In genomic region chr9:76576344-76576743, GRCh38 we compare ENCODE assay signal across 8 cellular contexts.
DNase-seq lines count a peak whose midpoint lies in the region; ATAC-seq and TF ChIP-seq lines count a peak whose summit lies in the region.

No MANE protein-coding gene starts in this region.

- peak overlapping the region; percentile 17 for H2AFZ ChIP-seq in fibroblast of lung (ENCODE audit: low read length)

- H3K36me3 ChIP-seq in BJ (ENCODE audit: control insufficient read depth, insufficient read depth, low read length) (no peaks in the 10 kb centered on the region), fibroblast of lung (ENCODE audit: control insufficient read depth, insufficient read depth, low read length) (no peaks in the 10 kb centered on the region), endodermal cell (ENCODE audit: control insufficient read depth, insufficient read depth, low read length) (no peaks in the 10 kb centered on the region)

- 89 to 90% methylated on average over 4 to 5 of the region's 5 CpGs for WGBS in endodermal cell (ENCODE audit: insufficient coverage in 1 of 2, insufficient read length in 1 of 2), 2 experiments

- no peak overlapping the region for H3K27ac ChIP-seq in fibroblast of lung (ENCODE audit: insufficient read depth, low read length)
- no peak overlapping the region for H3K27ac ChIP-seq in endodermal cell (ENCODE audit: low read depth, low read length)

- peaks cover 19% of the 10 kb centered on the region for H3K4me1 Mint-ChIP-seq in activated CD4-positive, alpha-beta T cell treated with anti-CD3 and anti-CD28 coated beads, Interleukin-2, amount 10 ng/mL, durations not matched to agents 7 days and 5 days
- peaks cover 15% of the 10 kb centered on the region for H3K4me1 Mint-ChIP-seq in endodermal cell

- no peak overlapping the region for H3K9ac ChIP-seq in fibroblast of lung (ENCODE audit: insufficient read depth, low read length)
- H3K9ac ChIP-seq in endodermal cell (ENCODE audit: extremely low read depth, low read length, poor library complexity, severe bottlenecking), result no peak overlapping the region

- POLR2A ChIA-PET in BJ (lab: Charles Lee), result no interaction called here
- POLR2A ChIA-PET in activated CD4-positive, alpha-beta T cell treated with anti-CD3 and anti-CD28 coated beads, Interleukin-2, amount 10 ng/mL, durations not matched to agents 7 days and 5 days (lab: Charles Lee), result no interaction called here

- H3K79me2 ChIP-seq in fibroblast of lung (ENCODE audit: control insufficient read depth, insufficient read depth, low read length), result no peaks in the 10 kb centered on the region

- H4K20me1 ChIP-seq in fibroblast of lung (ENCODE audit: control insufficient read depth, extremely low read depth, insufficient read depth, low read length), result no peaks in the 10 kb centered on the region

- DNase-seq in BJ (ENCODE audit: low read depth), result peak; percentile 61
- peak; percentile 63 for DNase-seq in activated CD4-positive, alpha-beta T cell treated with anti-CD3 and anti-CD28 coated beads, Interleukin-2, amount 10 ng/mL, durations not matched to agents 7 days and 5 days
- DNase-seq in fibroblast of lung (ENCODE audit: low read depth in 2 of 2), result peak; percentile 70 to 99
- peak; percentile 51 for DNase-seq in stimulated activated CD4-positive, alpha-beta T cell treated with anti-CD3 and anti-CD28 coated beads, Interleukin-4, amount 100 ng/mL, for 24 hours
- no peak for DNase-seq in NCI-H1436 (lab: John Stamatoyannopoulos, UW)
- DNase-seq in endodermal cell, result no peak

- peaks cover 4% of the 10 kb centered on the region for H3K9me3 Mint-ChIP-seq in activated CD4-positive, alpha-beta T cell treated with anti-CD3 and anti-CD28 coated beads, Interleukin-2, amount 10 ng/mL, durations not matched to agents 7 days and 5 days
- H3K9me3 Mint-ChIP-seq in endodermal cell, result no peaks in the 10 kb centered on the region

- H3K4me1 ChIP-seq in fibroblast of lung (ENCODE audit: control insufficient read depth, extremely low read depth, insufficient read depth, low read length) (no peaks in the 10 kb centered on the region), endodermal cell (ENCODE audit: control insufficient read depth, insufficient read depth, low read length) (no peaks in the 10 kb centered on the region)

- H3K27me3 ChIP-seq in BJ (ENCODE audit: control insufficient read depth, insufficient read depth, low read length) (no peaks in the 10 kb centered on the region), fibroblast of lung (ENCODE audit: control insufficient read depth, insufficient read depth, low read length) (no peaks in the 10 kb centered on the region), endodermal cell (ENCODE audit: control insufficient read depth, insufficient read depth, low read length, poor library complexity, severe bottlenecking) (no peaks in the 10 kb centered on the region)

- H3K27me3 Mint-ChIP-seq in activated CD4-positive, alpha-beta T cell treated with anti-CD3 and anti-CD28 coated beads, Interleukin-2, amount 10 ng/mL, durations not matched to agents 7 days and 5 days, result peaks cover 20% of the 10 kb centered on the region
- peaks cover 13% of the 10 kb centered on the region for H3K27me3 Mint-ChIP-seq in endodermal cell (ENCODE audit: insufficient read depth)

- no peak for TF ChIP-seq CTCF in BJ (IDR thresholded peaks at IDR 0.05; ENCODE audit: insufficient read depth, low read depth, low read length)
- TF ChIP-seq CTCF in fibroblast of lung (conservative IDR thresholded peaks at IDR 0.05 in 1 of 2, IDR thresholded peaks at IDR 0.05 in 1 of 2; ENCODE audit: low read depth in 1 of 2, low read length in 2 of 2), result no peak
- TF ChIP-seq CTCF in endodermal cell (conservative IDR thresholded peaks at IDR 0.05), result no peak

- no peak overlapping the region for H3K4me2 ChIP-seq in fibroblast of lung (ENCODE audit: extremely low read depth, insufficient read depth, low read length)

- peaks cover under 1% of the 10 kb centered on the region for H3K36me3 Mint-ChIP-seq in activated CD4-positive, alpha-beta T cell treated with anti-CD3 and anti-CD28 coated beads, Interleukin-2, amount 10 ng/mL, durations not matched to agents 7 days and 5 days (ENCODE audit: low read depth)
- no peaks in the 10 kb centered on the region for H3K36me3 Mint-ChIP-seq in endodermal cell (ENCODE audit: low read depth)

- no peak overlapping the region for H3K4me3 Mint-ChIP-seq in activated CD4-positive, alpha-beta T cell treated with anti-CD3 and anti-CD28 coated beads, Interleukin-2, amount 10 ng/mL, durations not matched to agents 7 days and 5 days
- no peak overlapping the region for H3K4me3 Mint-ChIP-seq in endodermal cell

- ATAC-seq in GM19351 (IDR thresholded peaks at IDR 0.05; ENCODE audit: unreplicated experiment) (peak; percentile 72), HG03460 (IDR thresholded peaks at IDR 0.05; ENCODE audit: unreplicated experiment) (peak; percentile 71)

- CTCF ChIA-PET in BJ (lab: Yijun Ruan, JAX), result interaction anchor here (1.0 to 1.5 kb wide), 4 partner anchors 9 to 19 kb away, joined by 3 to 4 read pairs (median 3); no protein-coding TSS in a partner anchor
- CTCF ChIA-PET in activated CD4-positive, alpha-beta T cell treated with anti-CD3 and anti-CD28 coated beads, Interleukin-2, amount 10 ng/mL, durations not matched to agents 7 days and 5 days (lab: Charles Lee), result interaction anchor here (0.8 to 1.9 kb wide), 5 partner anchors 11 to 37 kb away, joined by 3 to 6 read pairs (median 3); no protein-coding TSS in a partner anchor

- peak overlapping the region; percentile 84 for H3K27ac Mint-ChIP-seq in activated CD4-positive, alpha-beta T cell treated with anti-CD3 and anti-CD28 coated beads, Interleukin-2, amount 10 ng/mL, durations not matched to agents 7 days and 5 days
- H3K27ac Mint-ChIP-seq in endodermal cell, result no peak overlapping the region

- no peak overlapping the region for H3K4me3 ChIP-seq in BJ (ENCODE audit: low read depth, low read length)
- no peak overlapping the region for H3K4me3 ChIP-seq in fibroblast of lung (replicated peaks in 1 of 4; ENCODE audit: control extremely low read depth in 1 of 4, insufficient read depth in 1 of 4, low read depth in 3 of 4, low read length in 4 of 4)
- H3K4me3 ChIP-seq in endodermal cell (ENCODE audit: low read length), result no peak overlapping the region

- no peaks in the 10 kb centered on the region for H3K9me3 ChIP-seq in fibroblast of lung (ENCODE audit: control insufficient read depth, insufficient read depth, low read depth, low read length)
- H3K9me3 ChIP-seq in endodermal cell (ENCODE audit: control insufficient read depth, low read length), result no peaks in the 10 kb centered on the region

Comparison
In these comparisons a context has a peak if more than half of its experiments do, and no peak if none do; other contexts are left out.
1. DNase-seq: peak in BJ (single experiment), activated CD4-positive, alpha-beta T cell treated with anti-CD3 and anti-CD28 coated beads, Interleukin-2, amount 10 ng/mL, durations not matched to agents 7 days and 5 days (single experiment), fibroblast of lung (2 of 2) and stimulated activated CD4-positive, alpha-beta T cell treated with anti-CD3 and anti-CD28 coated beads, Interleukin-4, amount 100 ng/mL, for 24 hours (single experiment); none in NCI-H1436 (single experiment) and endodermal cell (single experiment).